ENCODE assay signal across 2 cellular contexts in genomic region chr5:171937351-171937750, GRCh38.
TF ChIP-seq lines count a peak whose summit lies in the region.

No MANE protein-coding gene starts in this region.

TF ChIP-seq in HepG2, 621 proteins besides CTCF, POLR2A, EP300 and RAD21 (continued from another document):
- no peak for TF ChIP-seq KDM5B (CRISPR knock-in tag; IDR thresholded peaks at IDR 0.05; ENCODE audit: borderline replicate concordance)
- no peak for TF ChIP-seq DMTF1 (CRISPR knock-in tag; IDR thresholded peaks at IDR 0.05)
- TF ChIP-seq ZBTB40 (IDR thresholded peaks at IDR 0.05) = no peak
- peak; percentile 94 for TF ChIP-seq ZBTB40 (CRISPR knock-in tag; IDR thresholded peaks at IDR 0.05)
- no peak for TF ChIP-seq GPN1 (CRISPR knock-in tag; IDR thresholded peaks at IDR 0.05; ENCODE audit: borderline replicate concordance)

TF ChIP-seq in K562, 482 proteins besides CTCF, POLR2A, EP300 and RAD21:
- TF ChIP-seq ZBTB40 (IDR thresholded peaks at IDR 0.05) (peak; percentile 92), ZBTB40 (CRISPR knock-in tag; IDR thresholded peaks at IDR 0.05) (peak; percentile 81), ZNF3 (CRISPR knock-in tag; IDR thresholded peaks at IDR 0.05) (no peak)
